7 cellular contexts compared by ENCODE assay signal in genomic region chr19:52094526-52094925, GRCh38. TPM values are rescaled to one million over a fixed set of nuclear protein-coding genes. Genes with fewer than 3 reads are reported as not detected.
DNase-seq lines count a peak whose midpoint lies in the region; ATAC-seq and TF ChIP-seq lines count a peak whose summit lies in the region.

No MANE protein-coding gene starts in this region.

- H3K9me2 ChIP-seq in Karpas-422 (replicated peaks; ENCODE audit: insufficient read depth, low read length): no peaks in the 10 kb centered on the region

- TF ChIP-seq CTCF in HFF-Myc (IDR thresholded peaks at IDR 0.05; ENCODE audit: low read depth, low read length, missing control alignments) (no peak), spleen (IDR thresholded peaks at IDR 0.05 in 8 of 11, conservative IDR thresholded peaks at IDR 0.05 in 3 of 11) (no peak)

- no peak for DNase-seq in HFF-Myc (ENCODE audit: extremely low read depth, low read depth)
- no peak for DNase-seq in activated CD4-positive, alpha-beta memory T cell treated with anti-CD3 and anti-CD28 coated beads, Interleukin-2, amount 10 ng/mL, durations not matched to agents 7 days and 5 days
- no peak for DNase-seq in iPS DF 6.9 (ENCODE audit: low read depth, low spot score)
- DNase-seq in spleen: no peak
- DNase-seq in UCSD-AML1 (lab: John Stamatoyannopoulos, UW; ENCODE audit: unreplicated experiment): no peak
- DNase-seq in Karpas-422: no peak

- H3K4me1 ChIP-seq in iPS DF 6.9 (ENCODE audit: control insufficient read depth, insufficient read depth, low read length): no peaks in the 10 kb centered on the region
- peaks cover 7 to 41% (median 26%) of the 10 kb centered on the region in 6 donors for H3K4me1 ChIP-seq in spleen
- no peaks in the 10 kb centered on the region for H3K4me1 ChIP-seq in Karpas-422 (ENCODE audit: low read length)

- H3K27me3 ChIP-seq in iPS DF 6.9 (ENCODE audit: control insufficient read depth, insufficient read depth, low read length) (no peaks in the 10 kb centered on the region), spleen (replicated peaks in 1 of 7) (no peaks in the 10 kb centered on the region), Karpas-422 (ENCODE audit: low read length) (no peaks in the 10 kb centered on the region; the same call in 1 of the 2 replicates)

- H3K4me2 ChIP-seq in Karpas-422 (ENCODE audit: low read depth, low read length, poor library complexity, severe bottlenecking): no peak overlapping the region

- POLR2A ChIA-PET in activated CD4-positive, alpha-beta memory T cell treated with anti-CD3 and anti-CD28 coated beads, Interleukin-2, amount 10 ng/mL, durations not matched to agents 7 days and 5 days (lab: Charles Lee): interaction anchor here (1.5 kb wide), 1 partner anchor 95 kb away, joined by 3 read pairs; the partner anchor contains the start of gene PPP2R1A

- intact Hi-C loops in spleen (cut with DNase I; ENCODE audit: low total_unique reads): no loop called here

- H2AFZ ChIP-seq in Karpas-422 (ENCODE audit: low read length): no peak overlapping the region

- H3K9me3 Mint-ChIP-seq in activated CD4-positive, alpha-beta memory T cell treated with anti-CD3 and anti-CD28 coated beads, Interleukin-2, amount 10 ng/mL, durations not matched to agents 7 days and 5 days: peaks cover 53% of the 10 kb centered on the region

- CTCF ChIA-PET in activated CD4-positive, alpha-beta memory T cell treated with anti-CD3 and anti-CD28 coated beads, Interleukin-2, amount 10 ng/mL, durations not matched to agents 7 days and 5 days (lab: Charles Lee): no interaction called here

- H3K4me1 Mint-ChIP-seq in activated CD4-positive, alpha-beta memory T cell treated with anti-CD3 and anti-CD28 coated beads, Interleukin-2, amount 10 ng/mL, durations not matched to agents 7 days and 5 days: peaks cover 35% of the 10 kb centered on the region

- no peaks in the 10 kb centered on the region for H3K27me3 Mint-ChIP-seq in activated CD4-positive, alpha-beta memory T cell treated with anti-CD3 and anti-CD28 coated beads, Interleukin-2, amount 10 ng/mL, durations not matched to agents 7 days and 5 days

- no peaks in the 10 kb centered on the region for H4K20me1 ChIP-seq in Karpas-422 (ENCODE audit: insufficient read depth, low read depth, low read length)

- H3K36me3 ChIP-seq in iPS DF 6.9 (ENCODE audit: control insufficient read depth, insufficient read depth, low read length): peaks cover 2% of the 10 kb centered on the region; the same call in 1 of the 2 replicates
- peaks cover 0 to 46% (median 27%) of the 10 kb centered on the region in 6 donors for H3K36me3 ChIP-seq in spleen
- H3K36me3 ChIP-seq in Karpas-422 (ENCODE audit: insufficient read depth, low read length): no peaks in the 10 kb centered on the region

- no peak overlapping the region for H3K27ac ChIP-seq in iPS DF 6.9 (ENCODE audit: low read length)
- peak overlapping the region in 3 of 8 donors; percentile 81 to 87 (median 82) for H3K27ac ChIP-seq in spleen
- H3K27ac ChIP-seq in Karpas-422 (ENCODE audit: low read length): no peak overlapping the region

- no peak for ATAC-seq in GM18520 (IDR thresholded peaks at IDR 0.05; ENCODE audit: unreplicated experiment)

- no peaks in the 10 kb centered on the region for H3K79me2 ChIP-seq in Karpas-422 (ENCODE audit: low read length)

- no peak overlapping the region for H3K9ac ChIP-seq in Karpas-422 (ENCODE audit: low read length)

- WGBS in iPS DF 6.9 (ENCODE audit: insufficient coverage, insufficient read length): no CpG with 5 or more reads among the region's 6 CpGs
- WGBS in spleen, 5 donors: 30 to 48% (median 40%) methylated on average over 6 of the region's 6 CpGs

- H3K4me3 ChIP-seq in HFF-Myc (replicated peaks; ENCODE audit: low read depth, low read length) (peak overlapping the region; percentile 94), iPS DF 6.9 (ENCODE audit: low read length) (peak overlapping the region; percentile 90; the same call in 1 of the 2 replicates), spleen (peak overlapping the region; percentile 69 to 94 (median 83)), Karpas-422 (ENCODE audit: low read length) (no peak overlapping the region)

- H3K27ac Mint-ChIP-seq in activated CD4-positive, alpha-beta memory T cell treated with anti-CD3 and anti-CD28 coated beads, Interleukin-2, amount 10 ng/mL, durations not matched to agents 7 days and 5 days: peak overlapping the region; percentile 88

- TF ChIP-seq POLR2A in spleen (IDR thresholded peaks at IDR 0.05): no peak

- H3K9me3 ChIP-seq in iPS DF 6.9 (ENCODE audit: control insufficient read depth, insufficient read depth, low read length) (no peaks in the 10 kb centered on the region; the same call in 1 of the 2 replicates), spleen (peaks cover 0 to 85% (median 75%) of the 10 kb centered on the region in 8 donors), Karpas-422 (ENCODE audit: low read length) (peaks cover 52% of the 10 kb centered on the region)

- H3K4me3 Mint-ChIP-seq in activated CD4-positive, alpha-beta memory T cell treated with anti-CD3 and anti-CD28 coated beads, Interleukin-2, amount 10 ng/mL, durations not matched to agents 7 days and 5 days: peak overlapping the region; percentile 89

- H3K36me3 Mint-ChIP-seq in activated CD4-positive, alpha-beta memory T cell treated with anti-CD3 and anti-CD28 coated beads, Interleukin-2, amount 10 ng/mL, durations not matched to agents 7 days and 5 days (ENCODE audit: low read depth): peaks cover 76% of the 10 kb centered on the region

RNA-seq across cellular contexts. Expression of gene ZNF841, which starts 1.0 kb away (rescaled TPM):
- total RNA-seq in activated CD4-positive, alpha-beta memory T cell treated with anti-CD3 and anti-CD28 coated beads, Interleukin-2, amount 10 ng/mL, durations not matched to agents 7 days and 5 days: 10 to 100 TPM; 26.7 to 28.5 TPM
- total RNA-seq in spleen: 10 to 100 TPM; 19.6 to 39.9 (median 29.1) TPM
- polyA plus RNA-seq in spleen: 10 to 100 TPM in 2 of 3 donors, 1 to 10 TPM in 1; 6.0 to 15.0 (median 13.3) TPM
- not detected in 2 replicates for total RNA-seq in Karpas-422 (2014; rRNA removed; shearing (Covaris generic); ENCODE audit: low replicate concordance)

RNA-seq across cellular contexts. Expression of gene ZNF616, which starts 45.2 kb away (rescaled TPM):
- total RNA-seq in activated CD4-positive, alpha-beta memory T cell treated with anti-CD3 and anti-CD28 coated beads, Interleukin-2, amount 10 ng/mL, durations not matched to agents 7 days and 5 days: 1 to 10 TPM; 7.9 to 8.5 TPM
- total RNA-seq in spleen: 10 to 100 TPM in 4 of 7 donors, 1 to 10 TPM in 3; 7.5 to 22.6 (median 10.3) TPM
- polyA plus RNA-seq in spleen: 1 to 10 TPM; 1.3 to 2.1 (median 2.1) TPM
- 6.1 and 7.4 TPM in 2 replicates for total RNA-seq in Karpas-422 (2014; rRNA removed; shearing (Covaris generic); ENCODE audit: low replicate concordance)

RNA-seq across cellular contexts. Expression of gene ZNF432, which starts 45.9 kb away (rescaled TPM):
- total RNA-seq in activated CD4-positive, alpha-beta memory T cell treated with anti-CD3 and anti-CD28 coated beads, Interleukin-2, amount 10 ng/mL, durations not matched to agents 7 days and 5 days: 10 to 100 TPM; 12.8 to 13.6 TPM
- 10 to 100 TPM in 6 of 7 donors, 1 to 10 TPM in 1; 9.1 to 20.8 (median 11.6) TPM for total RNA-seq in spleen
- 10 to 100 TPM in 1 of 3 donors, 1 to 10 TPM in 2; 4.5 to 10.6 (median 7.2) TPM for polyA plus RNA-seq in spleen
- 9.9 and 13.8 TPM in 2 replicates for total RNA-seq in Karpas-422 (2014; rRNA removed; shearing (Covaris generic); ENCODE audit: low replicate concordance)

Comparison
In these comparisons a context has a peak if more than half of its experiments do, and no peak if none do; other contexts are left out.
1. RNA of gene ZNF841, which starts 1.0 kb away (total RNA-seq): 19.6 to 39.9 TPM in spleen and 26.7 to 28.5 TPM in activated CD4-positive, alpha-beta memory T cell treated with anti-CD3 and anti-CD28 coated beads, Interleukin-2, amount 10 ng/mL, durations not matched to agents 7 days and 5 days; not detected in Karpas-422; every median in the first group is over 10 times any median in the second.